1 cellular context compared by ENCODE assay signal in the genomic region with DNA sequence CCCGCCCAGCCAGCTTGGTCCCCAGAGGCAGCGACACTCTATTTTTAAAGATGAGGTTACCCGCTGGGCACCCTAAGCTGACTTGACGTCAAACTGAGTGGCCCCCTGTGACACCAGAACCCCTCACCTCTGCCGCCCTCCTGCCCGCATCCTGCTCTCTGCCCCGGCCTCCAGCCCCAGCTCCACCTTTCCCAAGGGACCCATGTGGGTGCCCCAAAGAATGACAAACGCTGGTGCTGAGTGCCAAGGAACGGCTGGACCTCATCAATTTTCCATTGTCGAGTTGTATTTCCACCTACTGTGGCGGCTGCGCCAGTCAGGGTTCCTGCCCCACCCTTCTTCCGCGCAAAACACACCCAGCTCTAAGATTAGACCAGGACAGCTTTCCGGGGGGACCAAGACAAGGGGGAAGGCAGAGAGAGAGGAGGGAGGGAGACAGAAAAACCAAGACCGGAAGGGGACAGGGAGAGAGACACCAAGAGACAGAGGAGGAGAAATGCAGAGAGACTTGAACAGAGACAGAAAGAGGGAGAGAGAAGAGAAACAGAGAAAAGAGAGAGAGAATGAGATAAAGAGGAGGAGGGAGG.
TF ChIP-seq lines count a peak whose summit lies in the region.

No MANE protein-coding gene starts in this region.

TF ChIP-seq in H1, 55 proteins besides CTCF, POLR2A, EP300 and RAD21 (continued from another document):
- TF ChIP-seq, protein P1, sequence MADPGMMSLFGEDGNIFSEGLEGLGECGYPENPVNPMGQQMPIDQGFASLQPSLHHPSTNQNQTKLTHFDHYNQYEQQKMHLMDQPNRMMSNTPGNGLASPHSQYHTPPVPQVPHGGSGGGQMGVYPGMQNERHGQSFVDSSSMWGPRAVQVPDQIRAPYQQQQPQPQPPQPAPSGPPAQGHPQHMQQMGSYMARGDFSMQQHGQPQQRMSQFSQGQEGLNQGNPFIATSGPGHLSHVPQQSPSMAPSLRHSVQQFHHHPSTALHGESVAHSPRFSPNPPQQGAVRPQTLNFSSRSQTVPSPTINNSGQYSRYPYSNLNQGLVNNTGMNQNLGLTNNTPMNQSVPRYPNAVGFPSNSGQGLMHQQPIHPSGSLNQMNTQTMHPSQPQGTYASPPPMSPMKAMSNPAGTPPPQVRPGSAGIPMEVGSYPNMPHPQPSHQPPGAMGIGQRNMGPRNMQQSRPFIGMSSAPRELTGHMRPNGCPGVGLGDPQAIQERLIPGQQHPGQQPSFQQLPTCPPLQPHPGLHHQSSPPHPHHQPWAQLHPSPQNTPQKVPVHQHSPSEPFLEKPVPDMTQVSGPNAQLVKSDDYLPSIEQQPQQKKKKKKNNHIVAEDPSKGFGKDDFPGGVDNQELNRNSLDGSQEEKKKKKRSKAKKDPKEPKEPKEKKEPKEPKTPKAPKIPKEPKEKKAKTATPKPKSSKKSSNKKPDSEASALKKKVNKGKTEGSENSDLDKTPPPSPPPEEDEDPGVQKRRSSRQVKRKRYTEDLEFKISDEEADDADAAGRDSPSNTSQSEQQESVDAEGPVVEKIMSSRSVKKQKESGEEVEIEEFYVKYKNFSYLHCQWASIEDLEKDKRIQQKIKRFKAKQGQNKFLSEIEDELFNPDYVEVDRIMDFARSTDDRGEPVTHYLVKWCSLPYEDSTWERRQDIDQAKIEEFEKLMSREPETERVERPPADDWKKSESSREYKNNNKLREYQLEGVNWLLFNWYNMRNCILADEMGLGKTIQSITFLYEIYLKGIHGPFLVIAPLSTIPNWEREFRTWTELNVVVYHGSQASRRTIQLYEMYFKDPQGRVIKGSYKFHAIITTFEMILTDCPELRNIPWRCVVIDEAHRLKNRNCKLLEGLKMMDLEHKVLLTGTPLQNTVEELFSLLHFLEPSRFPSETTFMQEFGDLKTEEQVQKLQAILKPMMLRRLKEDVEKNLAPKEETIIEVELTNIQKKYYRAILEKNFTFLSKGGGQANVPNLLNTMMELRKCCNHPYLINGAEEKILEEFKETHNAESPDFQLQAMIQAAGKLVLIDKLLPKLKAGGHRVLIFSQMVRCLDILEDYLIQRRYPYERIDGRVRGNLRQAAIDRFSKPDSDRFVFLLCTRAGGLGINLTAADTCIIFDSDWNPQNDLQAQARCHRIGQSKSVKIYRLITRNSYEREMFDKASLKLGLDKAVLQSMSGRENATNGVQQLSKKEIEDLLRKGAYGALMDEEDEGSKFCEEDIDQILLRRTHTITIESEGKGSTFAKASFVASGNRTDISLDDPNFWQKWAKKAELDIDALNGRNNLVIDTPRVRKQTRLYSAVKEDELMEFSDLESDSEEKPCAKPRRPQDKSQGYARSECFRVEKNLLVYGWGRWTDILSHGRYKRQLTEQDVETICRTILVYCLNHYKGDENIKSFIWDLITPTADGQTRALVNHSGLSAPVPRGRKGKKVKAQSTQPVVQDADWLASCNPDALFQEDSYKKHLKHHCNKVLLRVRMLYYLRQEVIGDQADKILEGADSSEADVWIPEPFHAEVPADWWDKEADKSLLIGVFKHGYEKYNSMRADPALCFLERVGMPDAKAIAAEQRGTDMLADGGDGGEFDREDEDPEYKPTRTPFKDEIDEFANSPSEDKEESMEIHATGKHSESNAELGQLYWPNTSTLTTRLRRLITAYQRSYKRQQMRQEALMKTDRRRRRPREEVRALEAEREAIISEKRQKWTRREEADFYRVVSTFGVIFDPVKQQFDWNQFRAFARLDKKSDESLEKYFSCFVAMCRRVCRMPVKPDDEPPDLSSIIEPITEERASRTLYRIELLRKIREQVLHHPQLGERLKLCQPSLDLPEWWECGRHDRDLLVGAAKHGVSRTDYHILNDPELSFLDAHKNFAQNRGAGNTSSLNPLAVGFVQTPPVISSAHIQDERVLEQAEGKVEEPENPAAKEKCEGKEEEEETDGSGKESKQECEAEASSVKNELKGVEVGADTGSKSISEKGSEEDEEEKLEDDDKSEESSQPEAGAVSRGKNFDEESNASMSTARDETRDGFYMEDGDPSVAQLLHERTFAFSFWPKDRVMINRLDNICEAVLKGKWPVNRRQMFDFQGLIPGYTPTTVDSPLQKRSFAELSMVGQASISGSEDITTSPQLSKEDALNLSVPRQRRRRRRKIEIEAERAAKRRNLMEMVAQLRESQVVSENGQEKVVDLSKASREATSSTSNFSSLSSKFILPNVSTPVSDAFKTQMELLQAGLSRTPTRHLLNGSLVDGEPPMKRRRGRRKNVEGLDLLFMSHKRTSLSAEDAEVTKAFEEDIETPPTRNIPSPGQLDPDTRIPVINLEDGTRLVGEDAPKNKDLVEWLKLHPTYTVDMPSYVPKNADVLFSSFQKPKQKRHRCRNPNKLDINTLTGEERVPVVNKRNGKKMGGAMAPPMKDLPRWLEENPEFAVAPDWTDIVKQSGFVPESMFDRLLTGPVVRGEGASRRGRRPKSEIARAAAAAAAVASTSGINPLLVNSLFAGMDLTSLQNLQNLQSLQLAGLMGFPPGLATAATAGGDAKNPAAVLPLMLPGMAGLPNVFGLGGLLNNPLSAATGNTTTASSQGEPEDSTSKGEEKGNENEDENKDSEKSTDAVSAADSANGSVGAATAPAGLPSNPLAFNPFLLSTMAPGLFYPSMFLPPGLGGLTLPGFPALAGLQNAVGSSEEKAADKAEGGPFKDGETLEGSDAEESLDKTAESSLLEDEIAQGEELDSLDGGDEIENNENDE (IDR thresholded peaks at IDR 0.05; ENCODE audit: insufficient replicate concordance, low read length), result no peak
- no peak for TF ChIP-seq CHD2 (IDR thresholded peaks at IDR 0.05; ENCODE audit: low read length)
- no peak for TF ChIP-seq POU5F1 (IDR thresholded peaks at IDR 0.05; ENCODE audit: low read depth, low read length)
- no peak for TF ChIP-seq SIRT6 (IDR thresholded peaks at IDR 0.05; ENCODE audit: low read length)
- TF ChIP-seq TCF12 (IDR thresholded peaks at IDR 0.05; ENCODE audit: low read depth, low read length), result no peak
- TF ChIP-seq SP4 (IDR thresholded peaks at IDR 0.05; ENCODE audit: low read length), result no peak
- TF ChIP-seq EZH2 (IDR thresholded peaks at IDR 0.05; ENCODE audit: low read depth, low read length, severe bottlenecking), result no peak
- no peak for TF ChIP-seq TAF1 (IDR thresholded peaks at IDR 0.05; ENCODE audit: low read depth, low read length)
- no peak for TF ChIP-seq RNF2 (IDR thresholded peaks at IDR 0.05; ENCODE audit: borderline replicate concordance, low read depth, low read length, missing control alignments, poor library complexity, severe bottlenecking)
- no peak for TF ChIP-seq KDM5A (IDR thresholded peaks at IDR 0.05; ENCODE audit: low read length)
- no peak for TF ChIP-seq SAP30 (IDR thresholded peaks at IDR 0.05; ENCODE audit: insufficient read depth, insufficient replicate concordance, low read length)
- TF ChIP-seq BRCA1 (IDR thresholded peaks at IDR 0.05; ENCODE audit: low read depth, low read length), result no peak
- no peak for TF ChIP-seq CHD1 (IDR thresholded peaks at IDR 0.05; ENCODE audit: low read depth, low read length)
- TF ChIP-seq PHF8 (conservative IDR thresholded peaks at IDR 0.05; ENCODE audit: low read depth, low read length), result no peak
- TF ChIP-seq ASH2L (IDR thresholded peaks at IDR 0.05; ENCODE audit: low read length), result no peak
- no peak for TF ChIP-seq SIX5 (IDR thresholded peaks at IDR 0.05; ENCODE audit: low read depth, low read length)
- no peak for TF ChIP-seq FOSL1 (IDR thresholded peaks at IDR 0.05; ENCODE audit: insufficient read depth, low read depth, low read length)
- no peak for TF ChIP-seq SRF (IDR thresholded peaks at IDR 0.05; ENCODE audit: low read depth, low read length)
- no peak for TF ChIP-seq CREB1 (IDR thresholded peaks at IDR 0.05)
